In genomic region chr6:12679291-12679690, GRCh38 we compare ENCODE assay signal across 20 cellular contexts. TPM values are rescaled to one million over a fixed set of nuclear protein-coding genes. Genes with fewer than 3 reads are reported as not detected.
DNase-seq lines count a peak whose midpoint lies in the region; ATAC-seq, FAIRE-seq and TF ChIP-seq lines count a peak whose summit lies in the region.
"Had no signal": no experiment of that assay in that cellular context is flagged by ENCODE, and none has a peak within 500 bp of the region (broad histone marks: within the 10 kb centered on the region; RNA-seq: fewer than 3 reads in every experiment).

No MANE protein-coding gene starts in this region.

- no peak overlapping the region for H3K4me3 Mint-ChIP-seq in nephron
- no peak overlapping the region for H3K4me3 Mint-ChIP-seq in activated naive CD8-positive, alpha-beta T cell treated with anti-CD3 and anti-CD28 coated beads for 36 hours
- H3K4me3 Mint-ChIP-seq: CD4-positive, alpha-beta memory T cell; IgD-negative memory B cell had no signal

- peak; percentile 11 for FAIRE-seq in RCC 7860 (lab: Jason Lieb, UNC)
- FAIRE-seq: A204.1, D721Med, G401.6, GM12891 had no signal

- H3K4me3 ChIP-seq in hepatocyte: no peak overlapping the region

- no peaks in the 10 kb centered on the region for H3K4me1 Mint-ChIP-seq in nephron
- H3K4me1 Mint-ChIP-seq in activated naive CD8-positive, alpha-beta T cell treated with anti-CD3 and anti-CD28 coated beads for 36 hours: no peaks in the 10 kb centered on the region
- H3K4me1 Mint-ChIP-seq: CD4-positive, alpha-beta memory T cell had no signal

- no peaks in the 10 kb centered on the region for H3K79me2 ChIP-seq in hepatocyte

- H3K27me3 Mint-ChIP-seq in nephron (ENCODE audit: low read depth): no peaks in the 10 kb centered on the region
- H3K27me3 Mint-ChIP-seq in activated naive CD8-positive, alpha-beta T cell treated with anti-CD3 and anti-CD28 coated beads for 36 hours: peaks cover 23% of the 10 kb centered on the region

- DNase-seq in RCC 7860 (ENCODE audit: low spot score): no peak
- DNase-seq in hepatocyte (ENCODE audit: low spot score): peak; percentile 6
- DNase-seq in stimulated activated naive CD4-positive, alpha-beta T cell treated with Interleukin-2 at 50 U/mL for 16 hours (lab: John Stamatoyannopoulos, UW): no peak
- DNase-seq in omental fat pad (ENCODE audit: low spot score): no peak
- DNase-seq in posterior vena cava (ENCODE audit: low spot score): no peak
- no peak for DNase-seq in activated naive CD8-positive, alpha-beta T cell treated with anti-CD3 and anti-CD28 coated beads for 36 hours
- DNase-seq: BE2C; CD4-positive, alpha-beta memory T cell; DMS153; DMS79 treated with DMSO at 0.1 percent for 48 hours; EL had no signal

- intact Hi-C loops in posterior vena cava (cut with DNase I): no loop called here

- no peaks in the 10 kb centered on the region for H3K9me2 ChIP-seq in hepatocyte (replicated peaks; ENCODE audit: insufficient read depth)

- 75% methylated on average over 4 of the region's 4 CpGs for WGBS in hepatocyte (ENCODE audit: low lambda C conversion rate, missing lambda C conversion rate)

- no peak for ATAC-seq in omental fat pad (ENCODE audit: low FRiP score)

- H3K4me1 ChIP-seq in hepatocyte (ENCODE audit: insufficient read depth): no peaks in the 10 kb centered on the region
- H3K4me1 ChIP-seq: BE2C had no signal

- no peaks in the 10 kb centered on the region for H3K9me3 Mint-ChIP-seq in nephron
- H3K9me3 Mint-ChIP-seq in activated naive CD8-positive, alpha-beta T cell treated with anti-CD3 and anti-CD28 coated beads for 36 hours: no peaks in the 10 kb centered on the region
- H3K9me3 Mint-ChIP-seq: IgD-negative memory B cell had no signal

- no peaks in the 10 kb centered on the region for H3K36me3 Mint-ChIP-seq in nephron (ENCODE audit: low read depth)
- H3K36me3 Mint-ChIP-seq in activated naive CD8-positive, alpha-beta T cell treated with anti-CD3 and anti-CD28 coated beads for 36 hours: no peaks in the 10 kb centered on the region
- H3K36me3 Mint-ChIP-seq: CD4-positive, alpha-beta memory T cell; IgD-negative memory B cell had no signal

- TF ChIP-seq CTCF in hepatocyte (IDR thresholded peaks at IDR 0.05; ENCODE audit: poor library complexity) (no peak), nephron (IDR thresholded peaks at IDR 0.05; ENCODE audit: unreplicated experiment in 3 of 3) (no peak), omental fat pad (IDR thresholded peaks at IDR 0.05) (no peak)

- H2AFZ ChIP-seq in hepatocyte: no peak overlapping the region

- H3K36me3 ChIP-seq in hepatocyte (replicated peaks; ENCODE audit: insufficient read depth, low read depth): no peaks in the 10 kb centered on the region
- H3K36me3 ChIP-seq: BE2C had no signal

- peaks cover 3% of the 10 kb centered on the region for H3K27me3 ChIP-seq in hepatocyte
- H3K27me3 ChIP-seq: BE2C had no signal

- H3K9me3 ChIP-seq in hepatocyte (ENCODE audit: low read depth): no peaks in the 10 kb centered on the region
- H3K9me3 ChIP-seq: BE2C had no signal

- no peaks in the 10 kb centered on the region for H4K20me1 ChIP-seq in hepatocyte (ENCODE audit: insufficient read depth, poor library complexity, severe bottlenecking)

- peak overlapping the region; percentile 68 for H3K27ac ChIP-seq in hepatocyte
- H3K27ac ChIP-seq: C4-2B had no signal

- peak overlapping the region in 2 of 3 experiments; percentile 63 to 80 for H3K27ac Mint-ChIP-seq in nephron
- H3K27ac Mint-ChIP-seq in activated naive CD8-positive, alpha-beta T cell treated with anti-CD3 and anti-CD28 coated beads for 36 hours: no peak overlapping the region

- H3K4me2 ChIP-seq in hepatocyte: no peak overlapping the region

RNA-seq across cellular contexts. Expression of gene PHACTR1, which starts 37.3 kb away (rescaled TPM):
- total RNA-seq in hepatocyte (2.8 and 4.3 TPM in 2 replicates), omental fat pad (10 to 100 TPM; 12.6 to 17.7 (median 17.1) TPM), posterior vena cava (1 to 10 TPM; 6.6 to 9.0 TPM)
- polyA plus RNA-seq in hepatocyte: 3.0 and 6.1 TPM in 2 replicates
- total RNA-seq in activated naive CD8-positive, alpha-beta T cell treated with anti-CD3 and anti-CD28 coated beads for 36 hours: under 1 TPM; 0.58 to 0.72 TPM
- total RNA-seq: HT-29 had no signal
- polyA plus RNA-seq: AG04450 had no signal
